Comparison of ENCODE assay signal across 28 cellular contexts in genomic region chr9:122426723-122427122, GRCh38. TPM values are rescaled to one million over a fixed set of nuclear protein-coding genes. Genes with fewer than 3 reads are reported as not detected.
DNase-seq lines count a peak whose midpoint lies in the region; ATAC-seq and TF ChIP-seq lines count a peak whose summit lies in the region.
"Had no signal": no experiment of that assay in that cellular context is flagged by ENCODE, and none has a peak within 500 bp of the region (broad histone marks: within the 10 kb centered on the region; RNA-seq: fewer than 3 reads in every experiment).

No MANE protein-coding gene starts in this region.

- intact Hi-C loops in right lobe of liver (cut with DNase I), result no loop called here

- DNase-seq in right lobe of liver (no peak), fibroblast of pulmonary artery (ENCODE audit: low read depth) (peak; percentile 66), left lobe of liver (ENCODE audit: low spot score) (no peak)
- DNase-seq: 8988T; ACHN; BE2C; C1 segment of cervical spinal cord; CD4-positive, alpha-beta memory T cell; CD4-positive, CD25-positive, alpha-beta regulatory T cell; CD8-positive, alpha-beta memory T cell; COR-L47; DMS 273 treated with DMSO at 0.1 percent for 48 hours; DMS153; DMS53; DMS79; DND-41; EL; GDM1 had no signal

- 72% methylated on average over 3 of the region's 3 CpGs for WGBS in liver
- WGBS in right lobe of liver (ENCODE audit: insufficient coverage, low coverage, low lambda C conversion rate, missing lambda C conversion rate), result 55% methylated on average over 3 of the region's 3 CpGs

- no peak for TF ChIP-seq POLR2A in right lobe of liver (IDR thresholded peaks at IDR 0.05)

- H3K9me3 ChIP-seq in liver (ENCODE audit: control insufficient read depth in 4 of 4, low read length in 3 of 4) (peaks cover 0 to 3% (median under 1%) of the 10 kb centered on the region in 4 donors), right lobe of liver (no peaks in the 10 kb centered on the region)
- H3K9me3 ChIP-seq: BE2C had no signal

- no peak overlapping the region for H3K9ac ChIP-seq in liver (ENCODE audit: low read depth in 1 of 2, low read length in 2 of 2)
- H3K9ac ChIP-seq: BLaER1 had no signal

- no peaks in the 10 kb centered on the region for H3K36me3 ChIP-seq in liver (ENCODE audit: control insufficient read depth in 4 of 4, insufficient read depth in 3 of 4, low read depth in 1 of 4, low read length in 3 of 4)
- H3K36me3 ChIP-seq in right lobe of liver, result no peaks in the 10 kb centered on the region
- H3K36me3 ChIP-seq: BE2C, BLaER1 had no signal

- TF ChIP-seq CTCF in liver (IDR thresholded peaks at IDR 0.05; ENCODE audit: low read depth, low read length, missing input control) (no peak), right lobe of liver (IDR thresholded peaks at IDR 0.05) (no peak), fibroblast of pulmonary artery (IDR thresholded peaks at IDR 0.05; ENCODE audit: low read length, missing control alignments) (no peak)

- no peak for TF ChIP-seq RAD21 in liver (IDR thresholded peaks at IDR 0.05)

- H3K4me3 ChIP-seq in liver (ENCODE audit: low read depth in 1 of 3, low read length in 3 of 3) (no peak overlapping the region), right lobe of liver (no peak overlapping the region), fibroblast of pulmonary artery (replicated peaks; ENCODE audit: low read depth, low read length) (no peak overlapping the region)
- H3K4me3 ChIP-seq: BLaER1, GM12878 had no signal

- no peak for ATAC-seq in right lobe of liver
- peak; percentile 36 for ATAC-seq in left lobe of liver
- ATAC-seq in GM21381 (IDR thresholded peaks at IDR 0.05; ENCODE audit: unreplicated experiment), result no peak
- ATAC-seq in HG03469 (IDR thresholded peaks at IDR 0.05; ENCODE audit: unreplicated experiment), result no peak
- ATAC-seq: GM12878 had no signal

- peaks cover 0 to 2% (median under 1%) of the 10 kb centered on the region in 4 donors for H3K27me3 ChIP-seq in liver (ENCODE audit: control insufficient read depth in 4 of 4, insufficient read depth in 4 of 4, low read length in 3 of 4)
- no peaks in the 10 kb centered on the region for H3K27me3 ChIP-seq in right lobe of liver
- H3K27me3 ChIP-seq: BLaER1 had no signal

- H3K4me1 ChIP-seq in liver (ENCODE audit: control insufficient read depth in 4 of 4, insufficient read depth in 4 of 4, low read length in 3 of 4), result no peaks in the 10 kb centered on the region
- no peaks in the 10 kb centered on the region for H3K4me1 ChIP-seq in right lobe of liver
- H3K4me1 ChIP-seq: BE2C had no signal

- no peak overlapping the region for H3K27ac ChIP-seq in liver (ENCODE audit: low read depth in 1 of 2, low read length in 2 of 2)
- no peak overlapping the region for H3K27ac ChIP-seq in right lobe of liver
- H3K27ac ChIP-seq: BLaER1 had no signal

TF ChIP-seq in liver, 16 proteins besides CTCF, POLR2A, EP300 and RAD21:
- TF ChIP-seq NR2F2 (IDR thresholded peaks at IDR 0.05) (peak; percentile 27), ATF3 (IDR thresholded peaks at IDR 0.05) (no peak)
TF ChIP-seq in liver: peak in this region for 1.

RNA-seq across cellular contexts. Expression of gene OR1J1, which starts 51.0 kb away (rescaled TPM):
- total RNA-seq in liver (not detected), right lobe of liver (not detected), left lobe of liver (not detected)
- not detected for polyA plus RNA-seq in liver
- total RNA-seq: A673; CD4-positive, alpha-beta memory T cell; CD4-positive, CD25-positive, alpha-beta regulatory T cell; CD8-positive, alpha-beta memory T cell; Daoy; G401; GM12878 had no signal
- polyA plus RNA-seq: AG04450; CD14-positive monocyte; CD4-positive, alpha-beta memory T cell; CD4-positive, CD25-positive, alpha-beta regulatory T cell; CD8-positive, alpha-beta memory T cell had no signal

RNA-seq across cellular contexts. Expression of gene PTGS1, which starts 55.9 kb away (rescaled TPM):
- 1 to 10 TPM in 1 of 2 donors, under 1 TPM in 1; 0.84 to 5.3 TPM for total RNA-seq in liver
- polyA plus RNA-seq in liver, result 1 to 10 TPM in 1 of 2 donors, under 1 TPM in 1; 0.85 to 1.4 TPM
- total RNA-seq in right lobe of liver, result 1 to 10 TPM; 1.7 to 3.6 (median 2.4) TPM
- total RNA-seq in left lobe of liver, result 2.0 TPM
- total RNA-seq: A673, G401 had no signal
- polyA plus RNA-seq: CD8-positive, alpha-beta memory T cell had no signal
